ENCODE assay signal across 21 cellular contexts in the genomic region with DNA sequence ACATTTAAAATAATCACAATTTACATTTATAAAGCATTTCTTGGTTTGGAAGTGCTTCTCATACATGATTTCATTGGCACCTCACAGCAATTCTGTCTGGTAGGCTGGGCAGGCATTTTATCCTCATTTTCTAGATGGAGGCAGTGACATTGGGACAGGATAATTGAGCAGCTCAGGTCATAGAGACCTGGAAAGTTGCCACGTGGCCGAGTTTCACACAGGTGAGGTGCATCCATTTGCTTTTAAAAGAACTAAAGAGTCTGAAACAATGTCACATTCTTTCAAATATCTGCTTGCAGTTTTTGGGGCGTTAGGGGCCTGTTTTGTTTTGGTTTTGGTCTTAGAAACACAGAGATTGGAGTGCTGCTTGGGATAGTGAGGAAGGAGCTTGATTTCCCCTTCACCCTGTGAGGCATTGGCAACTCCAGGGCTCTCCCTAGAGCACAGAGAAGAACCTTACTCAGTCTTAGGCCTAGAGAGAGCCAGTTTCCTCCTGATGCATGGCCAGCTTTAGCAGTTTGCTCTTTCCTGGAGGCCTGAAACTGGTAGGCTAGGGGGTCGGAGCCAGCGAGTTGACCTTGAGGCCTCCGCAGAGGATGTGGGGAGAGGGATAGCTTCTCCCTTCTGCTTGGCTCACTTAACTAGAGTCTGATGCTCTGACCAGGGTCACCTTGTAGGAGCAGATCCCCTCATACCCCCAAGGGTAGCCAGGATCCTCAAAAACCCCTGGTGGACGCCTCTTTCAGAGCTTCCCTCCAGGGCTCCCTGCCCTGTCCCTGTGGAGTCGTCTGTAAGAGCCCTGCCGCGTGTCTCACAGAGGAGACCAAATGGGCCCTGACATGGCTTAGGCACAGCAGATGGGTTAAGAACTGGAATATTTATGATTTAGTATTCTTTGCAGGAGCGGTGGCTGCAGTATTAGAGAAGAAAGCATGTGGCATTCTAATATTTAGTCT.
"Had no signal": no experiment of that assay in that cellular context is flagged by ENCODE, and none has a peak within 500 bp of the region (broad histone marks: within the 10 kb centered on the region; RNA-seq: fewer than 3 reads in every experiment).

No MANE protein-coding gene starts in this region.

- H3K36me3 Mint-ChIP-seq: immature natural killer cell, memory B cell, type B pancreatic cell had no signal

- H3K4me3 ChIP-seq: esophagus squamous epithelium, gastroesophageal sphincter, left ventricle myocardium inferior, lower lobe of right lung, right atrium auricular region, sigmoid colon, skin epidermis, stomach, thoracic aorta had no signal

- H3K4me3 Mint-ChIP-seq: immature natural killer cell, memory B cell, nephron, type B pancreatic cell had no signal

- DNase-seq: effector memory CD4-positive, alpha-beta T cell; esophagus squamous epithelium; foreskin fibroblast; immature natural killer cell; left ventricle myocardium inferior; lower lobe of right lung; midbrain; sigmoid colon; stimulated activated CD4-positive, alpha-beta T cell treated with anti-CD3 and anti-CD28 coated beads, Interleukin-2, amount 100 ng/mL, for 24 hours; stimulated activated CD4-positive, alpha-beta T cell treated with anti-CD3 and anti-CD28 coated beads, Interleukin-4, amount 100 ng/mL, for 4 hours; stimulated activated naive CD4-positive, alpha-beta T cell; stomach; substantia nigra had no signal

- H3K9me3 Mint-ChIP-seq: immature natural killer cell, memory B cell, type B pancreatic cell had no signal

- H3K27me3 Mint-ChIP-seq: type B pancreatic cell had no signal

- H3K4me1 ChIP-seq: esophagus squamous epithelium, gastroesophageal sphincter, left ventricle myocardium inferior, lower lobe of right lung, right atrium auricular region, sigmoid colon, stomach had no signal

- H3K27ac ChIP-seq: esophagus squamous epithelium, gastroesophageal sphincter, left ventricle myocardium inferior, lower lobe of right lung, neutrophil, right atrium auricular region, sigmoid colon, skin epidermis, stomach, thoracic aorta had no signal

- H3K27me3 ChIP-seq: esophagus squamous epithelium, gastroesophageal sphincter, neutrophil, right atrium auricular region, sigmoid colon, stomach had no signal

- H3K27ac Mint-ChIP-seq: immature natural killer cell, memory B cell, nephron, type B pancreatic cell had no signal

- H3K4me1 Mint-ChIP-seq: immature natural killer cell, memory B cell had no signal

- H3K9me3 ChIP-seq: esophagus squamous epithelium, gastroesophageal sphincter, left ventricle myocardium inferior, lower lobe of right lung, neutrophil, right atrium auricular region, sigmoid colon, stomach, thoracic aorta had no signal

- H3K36me3 ChIP-seq: esophagus squamous epithelium, gastroesophageal sphincter, left ventricle myocardium inferior, lower lobe of right lung, neutrophil, right atrium auricular region, sigmoid colon, stomach, thoracic aorta had no signal

- ATAC-seq: gastroesophageal sphincter, lower lobe of right lung had no signal
